In the genomic region with DNA sequence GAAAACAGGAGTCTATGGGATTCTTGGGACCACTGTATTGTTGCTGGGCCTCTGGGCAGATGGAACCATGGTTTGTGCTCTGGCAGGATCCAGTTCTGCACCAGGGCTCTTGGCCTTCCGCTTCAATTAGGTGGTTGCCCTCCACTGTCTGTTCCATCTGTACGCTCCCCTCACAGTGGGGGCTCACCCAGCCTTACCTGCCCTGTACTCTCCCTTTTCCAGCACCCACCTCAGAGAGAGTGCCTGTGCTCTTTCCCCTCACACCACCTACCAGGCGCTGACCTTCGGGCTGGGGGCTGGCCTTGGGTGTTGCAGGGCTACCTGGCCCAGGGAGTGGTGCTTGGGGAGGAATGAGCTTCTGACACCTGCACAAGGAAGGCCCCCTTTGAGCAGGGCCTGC, we compare ENCODE assay signal across 3 cellular contexts.
TF ChIP-seq lines count a peak whose summit lies in the region.

No MANE protein-coding gene starts in this region.

TF ChIP-seq in GM23338, 12 proteins besides CTCF, POLR2A, EP300 and RAD21 (continues in another document):
- no peak for TF ChIP-seq JUNB (IDR thresholded peaks at IDR 0.05; ENCODE audit: unreplicated experiment)
- no peak for TF ChIP-seq ZNF331 (CRISPR knock-in tag; IDR thresholded peaks at IDR 0.05; ENCODE audit: low read depth)
- TF ChIP-seq CREB1 (CRISPR knock-in tag; IDR thresholded peaks at IDR 0.05; ENCODE audit: low read depth), result no peak
- TF ChIP-seq, protein P1, sequence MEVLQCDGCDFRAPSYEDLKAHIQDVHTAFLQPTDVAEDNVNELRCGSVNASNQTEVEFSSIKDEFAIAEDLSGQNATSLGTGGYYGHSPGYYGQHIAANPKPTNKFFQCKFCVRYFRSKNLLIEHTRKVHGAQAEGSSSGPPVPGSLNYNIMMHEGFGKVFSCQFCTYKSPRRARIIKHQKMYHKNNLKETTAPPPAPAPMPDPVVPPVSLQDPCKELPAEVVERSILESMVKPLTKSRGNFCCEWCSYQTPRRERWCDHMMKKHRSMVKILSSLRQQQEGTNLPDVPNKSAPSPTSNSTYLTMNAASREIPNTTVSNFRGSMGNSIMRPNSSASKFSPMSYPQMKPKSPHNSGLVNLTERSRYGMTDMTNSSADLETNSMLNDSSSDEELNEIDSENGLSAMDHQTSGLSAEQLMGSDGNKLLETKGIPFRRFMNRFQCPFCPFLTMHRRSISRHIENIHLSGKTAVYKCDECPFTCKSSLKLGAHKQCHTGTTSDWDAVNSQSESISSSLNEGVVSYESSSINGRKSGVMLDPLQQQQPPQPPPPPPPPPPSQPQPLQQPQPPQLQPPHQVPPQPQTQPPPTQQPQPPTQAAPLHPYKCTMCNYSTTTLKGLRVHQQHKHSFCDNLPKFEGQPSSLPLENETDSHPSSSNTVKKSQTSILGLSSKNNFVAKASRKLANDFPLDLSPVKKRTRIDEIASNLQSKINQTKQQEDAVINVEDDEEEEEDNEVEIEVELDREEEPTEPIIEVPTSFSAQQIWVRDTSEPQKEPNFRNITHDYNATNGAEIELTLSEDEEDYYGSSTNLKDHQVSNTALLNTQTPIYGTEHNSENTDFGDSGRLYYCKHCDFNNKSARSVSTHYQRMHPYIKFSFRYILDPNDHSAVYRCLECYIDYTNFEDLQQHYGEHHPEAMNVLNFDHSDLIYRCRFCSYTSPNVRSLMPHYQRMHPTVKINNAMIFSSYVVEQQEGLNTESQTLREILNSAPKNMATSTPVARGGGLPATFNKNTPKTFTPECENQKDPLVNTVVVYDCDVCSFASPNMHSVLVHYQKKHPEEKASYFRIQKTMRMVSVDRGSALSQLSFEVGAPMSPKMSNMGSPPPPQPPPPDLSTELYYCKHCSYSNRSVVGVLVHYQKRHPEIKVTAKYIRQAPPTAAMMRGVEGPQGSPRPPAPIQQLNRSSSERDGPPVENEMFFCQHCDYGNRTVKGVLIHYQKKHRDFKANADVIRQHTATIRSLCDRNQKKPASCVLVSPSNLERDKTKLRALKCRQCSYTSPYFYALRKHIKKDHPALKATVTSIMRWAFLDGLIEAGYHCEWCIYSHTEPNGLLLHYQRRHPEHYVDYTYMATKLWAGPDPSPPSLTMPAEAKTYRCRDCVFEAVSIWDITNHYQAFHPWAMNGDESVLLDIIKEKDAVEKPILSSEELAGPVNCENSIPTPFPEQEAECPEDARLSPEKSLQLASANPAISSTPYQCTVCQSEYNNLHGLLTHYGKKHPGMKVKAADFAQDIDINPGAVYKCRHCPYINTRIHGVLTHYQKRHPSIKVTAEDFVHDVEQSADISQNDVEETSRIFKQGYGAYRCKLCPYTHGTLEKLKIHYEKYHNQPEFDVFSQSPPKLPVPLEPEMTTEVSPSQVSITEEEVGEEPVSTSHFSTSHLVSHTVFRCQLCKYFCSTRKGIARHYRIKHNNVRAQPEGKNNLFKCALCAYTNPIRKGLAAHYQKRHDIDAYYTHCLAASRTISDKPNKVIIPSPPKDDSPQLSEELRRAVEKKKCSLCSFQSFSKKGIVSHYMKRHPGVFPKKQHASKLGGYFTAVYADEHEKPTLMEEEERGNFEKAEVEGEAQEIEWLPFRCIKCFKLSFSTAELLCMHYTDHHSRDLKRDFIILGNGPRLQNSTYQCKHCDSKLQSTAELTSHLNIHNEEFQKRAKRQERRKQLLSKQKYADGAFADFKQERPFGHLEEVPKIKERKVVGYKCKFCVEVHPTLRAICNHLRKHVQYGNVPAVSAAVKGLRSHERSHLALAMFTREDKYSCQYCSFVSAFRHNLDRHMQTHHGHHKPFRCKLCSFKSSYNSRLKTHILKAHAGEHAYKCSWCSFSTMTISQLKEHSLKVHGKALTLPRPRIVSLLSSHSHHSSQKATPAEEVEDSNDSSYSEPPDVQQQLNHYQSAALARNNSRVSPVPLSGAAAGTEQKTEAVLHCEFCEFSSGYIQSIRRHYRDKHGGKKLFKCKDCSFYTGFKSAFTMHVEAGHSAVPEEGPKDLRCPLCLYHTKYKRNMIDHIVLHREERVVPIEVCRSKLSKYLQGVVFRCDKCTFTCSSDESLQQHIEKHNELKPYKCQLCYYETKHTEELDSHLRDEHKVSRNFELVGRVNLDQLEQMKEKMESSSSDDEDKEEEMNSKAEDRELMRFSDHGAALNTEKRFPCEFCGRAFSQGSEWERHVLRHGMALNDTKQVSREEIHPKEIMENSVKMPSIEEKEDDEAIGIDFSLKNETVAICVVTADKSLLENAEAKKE (CRISPR knock-in tag; IDR thresholded peaks at IDR 0.05), result no peak
- no peak for TF ChIP-seq EZH2 (IDR thresholded peaks at IDR 0.05; ENCODE audit: low read depth, unreplicated experiment)
- no peak for TF ChIP-seq STAT1 (IDR thresholded peaks at IDR 0.05; ENCODE audit: unreplicated experiment)

TF ChIP-seq in WTC11, 78 proteins besides CTCF, POLR2A, EP300 and RAD21:
- TF ChIP-seq TEAD4 (CRISPR knock-in tag; IDR thresholded peaks at IDR 0.05), result no peak
- TF ChIP-seq, protein P2, sequence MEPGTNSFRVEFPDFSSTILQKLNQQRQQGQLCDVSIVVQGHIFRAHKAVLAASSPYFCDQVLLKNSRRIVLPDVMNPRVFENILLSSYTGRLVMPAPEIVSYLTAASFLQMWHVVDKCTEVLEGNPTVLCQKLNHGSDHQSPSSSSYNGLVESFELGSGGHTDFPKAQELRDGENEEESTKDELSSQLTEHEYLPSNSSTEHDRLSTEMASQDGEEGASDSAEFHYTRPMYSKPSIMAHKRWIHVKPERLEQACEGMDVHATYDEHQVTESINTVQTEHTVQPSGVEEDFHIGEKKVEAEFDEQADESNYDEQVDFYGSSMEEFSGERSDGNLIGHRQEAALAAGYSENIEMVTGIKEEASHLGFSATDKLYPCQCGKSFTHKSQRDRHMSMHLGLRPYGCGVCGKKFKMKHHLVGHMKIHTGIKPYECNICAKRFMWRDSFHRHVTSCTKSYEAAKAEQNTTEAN (CRISPR knock-in tag; IDR thresholded peaks at IDR 0.05), result no peak
- TF ChIP-seq, protein P3, sequence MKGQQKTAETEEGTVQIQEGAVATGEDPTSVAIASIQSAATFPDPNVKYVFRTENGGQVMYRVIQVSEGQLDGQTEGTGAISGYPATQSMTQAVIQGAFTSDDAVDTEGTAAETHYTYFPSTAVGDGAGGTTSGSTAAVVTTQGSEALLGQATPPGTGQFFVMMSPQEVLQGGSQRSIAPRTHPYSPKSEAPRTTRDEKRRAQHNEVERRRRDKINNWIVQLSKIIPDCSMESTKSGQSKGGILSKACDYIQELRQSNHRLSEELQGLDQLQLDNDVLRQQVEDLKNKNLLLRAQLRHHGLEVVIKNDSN (CRISPR knock-in tag; IDR thresholded peaks at IDR 0.05), result no peak
- TF ChIP-seq FOXJ3 (CRISPR knock-in tag; IDR thresholded peaks at IDR 0.05; ENCODE audit: borderline replicate concordance), result no peak
- no peak for TF ChIP-seq CREM (CRISPR knock-in tag; IDR thresholded peaks at IDR 0.05)
- no peak for TF ChIP-seq NFYB (CRISPR knock-in tag; conservative IDR thresholded peaks at IDR 0.05; ENCODE audit: low read depth)
- TF ChIP-seq, protein P4, sequence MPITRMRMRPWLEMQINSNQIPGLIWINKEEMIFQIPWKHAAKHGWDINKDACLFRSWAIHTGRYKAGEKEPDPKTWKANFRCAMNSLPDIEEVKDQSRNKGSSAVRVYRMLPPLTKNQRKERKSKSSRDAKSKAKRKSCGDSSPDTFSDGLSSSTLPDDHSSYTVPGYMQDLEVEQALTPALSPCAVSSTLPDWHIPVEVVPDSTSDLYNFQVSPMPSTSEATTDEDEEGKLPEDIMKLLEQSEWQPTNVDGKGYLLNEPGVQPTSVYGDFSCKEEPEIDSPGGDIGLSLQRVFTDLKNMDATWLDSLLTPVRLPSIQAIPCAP (CRISPR knock-in tag; IDR thresholded peaks at IDR 0.05), result no peak
- TF ChIP-seq ATF1 (CRISPR knock-in tag; IDR thresholded peaks at IDR 0.05), result no peak
- no peak for TF ChIP-seq FOXP1 (CRISPR knock-in tag; IDR thresholded peaks at IDR 0.05; ENCODE audit: borderline replicate concordance)
- TF ChIP-seq ETV6 (CRISPR knock-in tag; IDR thresholded peaks at IDR 0.05), result no peak
- TF ChIP-seq ZNF396 (CRISPR knock-in tag; IDR thresholded peaks at IDR 0.05; ENCODE audit: borderline replicate concordance), result no peak
- TF ChIP-seq, protein P5, sequence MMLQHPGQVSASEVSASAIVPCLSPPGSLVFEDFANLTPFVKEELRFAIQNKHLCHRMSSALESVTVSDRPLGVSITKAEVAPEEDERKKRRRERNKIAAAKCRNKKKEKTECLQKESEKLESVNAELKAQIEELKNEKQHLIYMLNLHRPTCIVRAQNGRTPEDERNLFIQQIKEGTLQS (CRISPR knock-in tag; conservative IDR thresholded peaks at IDR 0.05), result no peak
- no peak for TF ChIP-seq GTF2I (CRISPR knock-in tag; conservative IDR thresholded peaks at IDR 0.05)
- TF ChIP-seq RORB (CRISPR knock-in tag; IDR thresholded peaks at IDR 0.05), result no peak

TF ChIP-seq in HepG2, 621 proteins besides CTCF, POLR2A, EP300 and RAD21:
- no peak for TF ChIP-seq MAFK (conservative IDR thresholded peaks at IDR 0.05 in 1 of 2, IDR thresholded peaks at IDR 0.05 in 1 of 2; ENCODE audit: low read length in 2 of 2)
- no peak for TF ChIP-seq ZNF501 (CRISPR knock-in tag; IDR thresholded peaks at IDR 0.05)
- no peak for TF ChIP-seq CEBPB (IDR thresholded peaks at IDR 0.05; ENCODE audit: borderline replicate concordance, low read depth, low read length)
- TF ChIP-seq NR2C2 (CRISPR knock-in tag; IDR thresholded peaks at IDR 0.05; ENCODE audit: borderline replicate concordance), result no peak
- no peak for TF ChIP-seq RELA (CRISPR knock-in tag; IDR thresholded peaks at IDR 0.05)
TF ChIP-seq in HepG2: peak in this region for 0.
